ENCODE assay signal across 15 cellular contexts in the genomic region with DNA sequence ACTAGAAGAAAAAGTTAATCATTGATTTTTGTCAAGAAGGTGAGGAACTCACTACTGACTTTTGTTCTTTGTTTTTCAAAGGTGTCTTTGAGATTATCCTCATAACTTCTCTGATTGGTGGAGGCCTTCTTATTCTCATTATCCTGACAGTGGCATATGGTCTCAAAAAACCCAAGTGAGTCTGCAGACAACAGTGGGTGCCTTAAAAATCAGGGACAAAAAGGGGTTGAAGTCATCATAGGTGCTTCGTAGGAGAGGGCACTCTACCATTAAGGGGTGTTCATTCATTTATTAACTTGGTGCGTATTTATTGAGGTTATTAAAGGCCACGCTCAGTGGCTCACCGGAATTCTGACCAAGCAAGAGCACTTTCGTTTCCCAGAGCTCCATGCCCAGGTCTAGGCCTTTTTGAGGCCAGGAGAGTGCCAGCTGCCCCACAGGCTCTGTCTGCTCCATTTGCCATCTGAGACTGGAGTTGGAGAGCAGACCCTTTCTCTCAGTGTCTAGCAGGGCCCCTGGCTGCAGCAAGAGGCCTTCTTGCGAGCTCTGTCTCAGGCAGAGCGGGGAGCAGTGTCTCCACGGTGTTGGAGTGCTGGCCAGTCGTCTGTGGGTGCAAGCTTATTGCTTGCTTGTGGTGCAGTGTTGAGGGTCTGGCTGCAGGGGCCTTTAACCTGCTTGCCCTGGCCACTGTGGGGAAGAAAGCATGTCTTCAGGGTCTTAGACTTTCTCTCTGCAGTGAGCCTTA.
DNase-seq lines count a peak whose midpoint lies in the region; ATAC-seq, FAIRE-seq and TF ChIP-seq lines count a peak whose summit lies in the region.
"Had no signal": no experiment of that assay in that cellular context is flagged by ENCODE, and none has a peak within 500 bp of the region (broad histone marks: within the 10 kb centered on the region; RNA-seq: fewer than 3 reads in every experiment).

No MANE protein-coding gene starts in this region.

- H3K4me1 ChIP-seq in OCI-LY7 (ENCODE audit: insufficient read depth, low read length, poor library complexity, severe bottlenecking) = no peaks in the 10 kb centered on the region
- H3K4me1 ChIP-seq: breast epithelium had no signal

- H3K36me3 ChIP-seq in OCI-LY7 (ENCODE audit: insufficient read depth, low read length) = no peaks in the 10 kb centered on the region
- H3K36me3 ChIP-seq: breast epithelium had no signal

- POLR2A ChIA-PET in OCI-LY7 (lab: Charles Lee) = interaction anchor here (0.6 kb wide), 1 partner anchor 1762 kb away, joined by 3 read pairs; no protein-coding TSS in a partner anchor

- BruUV-seq in OCI-LY7 (replicated peaks; lab: Mats Ljungman, UMichigan) = no TSS peak

- DNase-seq in urothelium cell line (ENCODE audit: low spot score) (no peak), OCI-LY7 (ENCODE audit: low spot score) (no peak), T-helper 17 cell (no peak), SK-N-DZ (ENCODE audit: low spot score) (no peak)
- DNase-seq: activated CD4-positive, alpha-beta T cell treated with anti-CD3 and anti-CD28 coated beads for 4 hours; hypothalamus; NCI-H2029; stimulated activated CD4-positive, alpha-beta T cell treated with anti-CD3 and anti-CD28 coated beads, Interleukin-2, amount 100 ng/mL, for 24 hours; stimulated activated naive CD8-positive, alpha-beta T cell treated with anti-CD3 and anti-CD28 coated beads, Interleukin-15, amount 100 ng/mL, for 72 hours; SW 1271 had no signal

- CTCF ChIA-PET in OCI-LY7 (lab: Charles Lee; ENCODE audit: unreplicated experiment) = no interaction called here

- no peaks in the 10 kb centered on the region for H4K20me1 ChIP-seq in OCI-LY7 (ENCODE audit: insufficient read depth, low read length)

- no peaks in the 10 kb centered on the region for H3K4me1 Mint-ChIP-seq in T-helper 17 cell

- no peak overlapping the region for H3K4me3 Mint-ChIP-seq in T-helper 17 cell
- H3K4me3 Mint-ChIP-seq: stimulated activated naive CD8-positive, alpha-beta T cell treated with anti-CD3 and anti-CD28 coated beads, Interleukin-15, amount 100 ng/mL, for 72 hours had no signal

- ATAC-seq in GM19395 (IDR thresholded peaks at IDR 0.05; ENCODE audit: unreplicated experiment) (peak; percentile 50), HG02763 (IDR thresholded peaks at IDR 0.05; ENCODE audit: unreplicated experiment) (peak; percentile 26), HG03460 (IDR thresholded peaks at IDR 0.05; ENCODE audit: unreplicated experiment) (peak; percentile 46), T-helper 17 cell (no peak)
- ATAC-seq: K562; stimulated activated naive CD8-positive, alpha-beta T cell treated with anti-CD3 and anti-CD28 coated beads, Interleukin-15, amount 100 ng/mL, for 72 hours had no signal

- no peak for TF ChIP-seq CTCF in OCI-LY7 (conservative IDR thresholded peaks at IDR 0.05; ENCODE audit: low read length)

- no peak overlapping the region for H2AFZ ChIP-seq in OCI-LY7 (ENCODE audit: low read length)

- H3K27ac Mint-ChIP-seq in T-helper 17 cell = no peak overlapping the region
- H3K27ac Mint-ChIP-seq: stimulated activated naive CD8-positive, alpha-beta T cell treated with anti-CD3 and anti-CD28 coated beads, Interleukin-15, amount 100 ng/mL, for 72 hours had no signal

- H3K79me2 ChIP-seq in OCI-LY7 (ENCODE audit: insufficient read depth, low read depth, low read length) = no peaks in the 10 kb centered on the region

- intact Hi-C loops in OCI-LY7 (cut with micrococcal nuclease; ENCODE audit: unreplicated experiment) = no loop called here

- peaks cover 7% of the 10 kb centered on the region for H3K27me3 Mint-ChIP-seq in T-helper 17 cell

- H3K36me3 Mint-ChIP-seq in T-helper 17 cell (ENCODE audit: low read depth) = no peaks in the 10 kb centered on the region

- no peak overlapping the region for H3K4me2 ChIP-seq in OCI-LY7 (ENCODE audit: low read length)

- no peaks in the 10 kb centered on the region for H3K9me3 ChIP-seq in OCI-LY7 (ENCODE audit: low read length)
- H3K9me3 ChIP-seq in T-helper 17 cell (ENCODE audit: control insufficient read depth, low read length, poor library complexity, severe bottlenecking) = no peaks in the 10 kb centered on the region
- H3K9me3 ChIP-seq: breast epithelium had no signal

- H3K27ac ChIP-seq in OCI-LY7 (ENCODE audit: low read depth, low read length, poor library complexity, severe bottlenecking) = no peak overlapping the region
- H3K27ac ChIP-seq: breast epithelium had no signal

- peak; percentile 5 for FAIRE-seq in urothelium cell line (lab: Jason Lieb, UNC)
- FAIRE-seq: K562 had no signal

- H3K4me3 ChIP-seq in OCI-LY7 (ENCODE audit: low read depth, low read length, poor library complexity, severe bottlenecking) = no peak overlapping the region
- H3K4me3 ChIP-seq: breast epithelium, K562 had no signal

- no peaks in the 10 kb centered on the region for H3K9me2 ChIP-seq in OCI-LY7 (ENCODE audit: insufficient read depth, low read length)
